Comparison of ENCODE assay signal across 27 cellular contexts in genomic region chr10:45500304-45500703, GRCh38.
DNase-seq lines count a peak whose midpoint lies in the region.
"Had no signal": no experiment of that assay in that cellular context is flagged by ENCODE, and none has a peak within 500 bp of the region (broad histone marks: within the 10 kb centered on the region; RNA-seq: fewer than 3 reads in every experiment).

No MANE protein-coding gene starts in this region.

- no peaks in the 10 kb centered on the region for H3K4me1 ChIP-seq in trophoblast cell (ENCODE audit: control insufficient read depth in 1 of 2, insufficient read depth in 2 of 2, low read length in 2 of 2)
- H3K4me1 ChIP-seq: BLaER1; BLaER1 treated with 17β-estradiol and CSF1 and Interleukin-3, amounts not matched to agents 10 nM and 100 nM; Caco-2 had no signal

- H3K14ac ChIP-seq in trophoblast cell (ENCODE audit: low read length) = no peak overlapping the region

- no peak overlapping the region for H2BK5ac ChIP-seq in trophoblast cell (ENCODE audit: low read depth, low read length, poor library complexity)

- no peak overlapping the region for H3K27ac ChIP-seq in trophoblast cell (ENCODE audit: low read depth, low read length)
- H3K27ac ChIP-seq: 22Rv1; A549; BLaER1; BLaER1 treated with 17β-estradiol and CSF1 and Interleukin-3, amounts not matched to agents 10 nM and 100 nM; C4-2B had no signal

- H3K79me2 ChIP-seq in trophoblast cell (ENCODE audit: control insufficient read depth, insufficient read depth, low read length, poor library complexity) = no peaks in the 10 kb centered on the region

- H4K8ac ChIP-seq in trophoblast cell (ENCODE audit: low read depth, low read length) = no peak overlapping the region

- no peak overlapping the region for H2AK5ac ChIP-seq in trophoblast cell (ENCODE audit: low read length)

- H3K79me1 ChIP-seq in trophoblast cell (ENCODE audit: low read length) = no peaks in the 10 kb centered on the region

- H4K12ac ChIP-seq in trophoblast cell (ENCODE audit: low read depth, low read length) = no peak overlapping the region

- no peak overlapping the region for H3K23ac ChIP-seq in trophoblast cell (ENCODE audit: low read length)

- no peak overlapping the region for H3K4ac ChIP-seq in trophoblast cell (ENCODE audit: low read depth, low read length)

- no peak overlapping the region for H3K4me3 ChIP-seq in trophoblast cell (ENCODE audit: low read depth, low read length)
- H3K4me3 ChIP-seq: A549; BLaER1; BLaER1 treated with 17β-estradiol and CSF1 and Interleukin-3, amounts not matched to agents 10 nM and 100 nM had no signal

- no peak overlapping the region for H3K4me2 ChIP-seq in trophoblast cell (ENCODE audit: low read length)
- H3K4me2 ChIP-seq: A549; BLaER1; BLaER1 treated with 17β-estradiol and CSF1 and Interleukin-3, amounts not matched to agents 10 nM and 100 nM had no signal

- H2AFZ ChIP-seq in trophoblast cell (ENCODE audit: insufficient read depth, low read length, poor library complexity) = no peak overlapping the region

- no peak overlapping the region for H2BK120ac ChIP-seq in trophoblast cell (ENCODE audit: insufficient read depth, low read length, poor library complexity)

- H4K91ac ChIP-seq in trophoblast cell (ENCODE audit: low read depth, low read length) = no peak overlapping the region

- no peaks in the 10 kb centered on the region for H3K27me3 ChIP-seq in trophoblast cell (ENCODE audit: insufficient read depth, low read length)
- H3K27me3 ChIP-seq: BE2C; BLaER1; BLaER1 treated with 17β-estradiol and CSF1 and Interleukin-3, amounts not matched to agents 10 nM and 100 nM had no signal

- DNase-seq in trophoblast cell = peak; percentile 30 to 76
- no peak for DNase-seq in NCI-H446 treated with DMSO at 0.1 percent for 48 hours (lab: John Stamatoyannopoulos, UW)
- DNase-seq: 8988T; ACHN; AML-193; BE2C; C1 segment of cervical spinal cord; Caco-2; Calu3; CD4-positive, alpha-beta memory T cell; CD4-positive, alpha-beta T cell; CD4-positive, CD25-positive, alpha-beta regulatory T cell; CD8-positive, alpha-beta memory T cell; CD8-positive, alpha-beta T cell; COR-L47; DMS 273 treated with DMSO at 0.1 percent for 48 hours; DMS153; DMS53; DMS79; DMS79 treated with DMSO at 0.1 percent for 48 hours; DND-41; EL had no signal

- H3K18ac ChIP-seq in trophoblast cell (ENCODE audit: low read length) = no peak overlapping the region

- no peak overlapping the region for H2BK12ac ChIP-seq in trophoblast cell (ENCODE audit: low read length)

- no peak overlapping the region for H3K9ac ChIP-seq in trophoblast cell (ENCODE audit: low read length)
- H3K9ac ChIP-seq: BLaER1; BLaER1 treated with 17β-estradiol and CSF1 and Interleukin-3, amounts not matched to agents 10 nM and 100 nM had no signal

- no peaks in the 10 kb centered on the region for H3K36me3 ChIP-seq in trophoblast cell (ENCODE audit: control insufficient read depth in 1 of 2, insufficient read depth in 2 of 2, low read length in 2 of 2)
- H3K36me3 ChIP-seq: BE2C, BLaER1 had no signal

- WGBS in trophoblast cell (ENCODE audit: extremely low coverage, insufficient coverage, insufficient read length) = no CpG with 5 or more reads among the region's 1 CpG

- no peaks in the 10 kb centered on the region for H3K9me3 ChIP-seq in trophoblast cell (ENCODE audit: insufficient read depth, low read depth, low read length)
- H3K9me3 ChIP-seq: BE2C had no signal
